ENCODE assay signal across 21 cellular contexts in the genomic region with DNA sequence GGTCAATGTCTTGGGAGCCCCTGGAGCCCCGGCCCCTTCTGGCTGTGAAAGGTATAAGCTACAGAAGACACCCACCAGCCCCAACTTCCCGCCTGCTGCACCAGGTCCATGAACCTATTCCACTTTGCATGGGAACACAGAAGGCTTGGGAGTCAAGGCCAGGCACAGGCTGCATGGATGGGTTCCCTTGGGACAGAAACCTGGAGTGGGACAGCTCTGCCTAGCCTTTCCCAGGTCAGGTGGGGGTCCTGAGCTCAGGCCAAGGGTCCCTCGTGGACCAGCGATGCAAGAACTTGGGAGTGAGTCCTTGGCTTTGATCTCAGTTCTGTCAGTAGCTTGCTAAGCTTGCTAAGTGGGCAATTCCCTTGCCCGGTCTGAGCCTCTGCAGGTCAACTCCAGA. TPM values are rescaled to one million over a fixed set of nuclear protein-coding genes. Genes with fewer than 3 reads are reported as not detected.
DNase-seq lines count a peak whose midpoint lies in the region; ATAC-seq and TF ChIP-seq lines count a peak whose summit lies in the region.
"Had no signal": no experiment of that assay in that cellular context is flagged by ENCODE, and none has a peak within 500 bp of the region (broad histone marks: within the 10 kb centered on the region; RNA-seq: fewer than 3 reads in every experiment).

No MANE protein-coding gene starts in this region.

- H3K36me3 ChIP-seq in heart right ventricle: peaks cover 10 to 100% (median 84%) of the 10 kb centered on the region in 9 donors
- peaks cover 96% of the 10 kb centered on the region for H3K36me3 ChIP-seq in HAP-1 (replicated peaks)

- 96 to 98% methylated on average over 5 of the region's 5 CpGs for WGBS in heart right ventricle, 2 donors

- H3K4me3 Mint-ChIP-seq in chondrocyte (ENCODE audit: unreplicated experiment): no peak overlapping the region
- H3K4me3 Mint-ChIP-seq: HFFc6 had no signal

- ATAC-seq in Right ventricle myocardium superior (ENCODE audit: poor library complexity): no peak
- ATAC-seq in heart right ventricle: no peak
- ATAC-seq in HG02610 (IDR thresholded peaks at IDR 0.05; ENCODE audit: unreplicated experiment): no peak

- H3K4me3 ChIP-seq in heart right ventricle (no peak overlapping the region), HAP-1 (no peak overlapping the region)
- H3K4me3 ChIP-seq: MG63 had no signal

- no peak overlapping the region for H3K27ac ChIP-seq in heart right ventricle
- H3K27ac ChIP-seq: C4-2B had no signal

- DNase-seq in Right ventricle myocardium superior (peak; percentile 7), heart right ventricle (no peak), ELF-1 (ENCODE audit: low read depth, low spot score) (peak; percentile 1), chondrocyte (ENCODE audit: low spot score) (peak; percentile 41), posterior vena cava (ENCODE audit: low spot score) (peak; percentile 36), HAP-1 (ENCODE audit: low spot score in 2 of 2) (no peak), AG08395 (ENCODE audit: low spot score) (no peak)
- DNase-seq: DMS 273 treated with DMSO at 0.1 percent for 48 hours, GDM1, GOT3, HFFc6, Kasumi-1, MG63, NCI-H1048, NCI-H1436, NCI-H2029, NCI-H345, NCI-H524 treated with DMSO at 0.1 percent for 48 hours, SW 1271 had no signal

- intact Hi-C loops in Right ventricle myocardium superior (cut with DNase I): no loop called here
- intact Hi-C loops in heart right ventricle (cut with DNase I): no loop called here
- intact Hi-C loops in posterior vena cava (cut with DNase I): no loop called here

- H3K27me3 Mint-ChIP-seq in chondrocyte (ENCODE audit: low read depth): no peaks in the 10 kb centered on the region

- TF ChIP-seq CTCF in heart right ventricle (IDR thresholded peaks at IDR 0.05): no peak
- TF ChIP-seq CTCF in chondrocyte (IDR thresholded peaks at IDR 0.05): no peak

- H3K4me1 Mint-ChIP-seq in chondrocyte (ENCODE audit: low read depth): peaks cover 10% of the 10 kb centered on the region

- no peaks in the 10 kb centered on the region for H3K27me3 ChIP-seq in heart right ventricle
- H3K27me3 ChIP-seq in HAP-1 (ENCODE audit: low read depth): no peaks in the 10 kb centered on the region
- H3K27me3 ChIP-seq: MG63 had no signal

- H3K36me3 Mint-ChIP-seq in chondrocyte (ENCODE audit: low read depth): peaks cover 38% of the 10 kb centered on the region

- H3K9me3 ChIP-seq in heart right ventricle: no peaks in the 10 kb centered on the region
- no peaks in the 10 kb centered on the region for H3K9me3 ChIP-seq in HAP-1
- H3K9me3 ChIP-seq: MG63 had no signal

- H3K9me3 Mint-ChIP-seq in chondrocyte (ENCODE audit: low read depth): no peaks in the 10 kb centered on the region
- H3K9me3 Mint-ChIP-seq: HFFc6 had no signal

- H3K4me1 ChIP-seq in heart right ventricle (peaks cover 0 to 20% (median 1%) of the 10 kb centered on the region in 9 donors), HAP-1 (no peaks in the 10 kb centered on the region)

- no peak overlapping the region for H3K27ac Mint-ChIP-seq in chondrocyte (ENCODE audit: unreplicated experiment)

- in situ Hi-C loops in HAP-1 (cut with MboI; ENCODE audit: low sequenced_read_pairs): no loop called here

RNA-seq across cellular contexts. Expression of gene TKT, which starts 25.0 kb away (rescaled TPM):
- total RNA-seq in Right ventricle myocardium superior (43.6 TPM), heart right ventricle (10 to 100 TPM; 16.5 to 81.8 (median 25.1) TPM), chondrocyte (165 to 299 TPM (median 169 TPM) in 3 replicates), posterior vena cava (100 to 1,000 TPM; 123 to 125 TPM)
- 10 to 100 TPM; 54.6 to 91.4 TPM for polyA plus RNA-seq in heart right ventricle

Comparison
In these comparisons a context has a peak if more than half of its experiments do, and no peak if none do; other contexts are left out.
1. DNase-seq: peak in Right ventricle myocardium superior (single experiment), ELF-1 (single experiment), chondrocyte (single experiment) and posterior vena cava (single experiment); none in heart right ventricle (0 of 2), HAP-1 (0 of 2) and AG08395 (single experiment).